ENCODE assay signal across 1 cellular context in the genomic region with DNA sequence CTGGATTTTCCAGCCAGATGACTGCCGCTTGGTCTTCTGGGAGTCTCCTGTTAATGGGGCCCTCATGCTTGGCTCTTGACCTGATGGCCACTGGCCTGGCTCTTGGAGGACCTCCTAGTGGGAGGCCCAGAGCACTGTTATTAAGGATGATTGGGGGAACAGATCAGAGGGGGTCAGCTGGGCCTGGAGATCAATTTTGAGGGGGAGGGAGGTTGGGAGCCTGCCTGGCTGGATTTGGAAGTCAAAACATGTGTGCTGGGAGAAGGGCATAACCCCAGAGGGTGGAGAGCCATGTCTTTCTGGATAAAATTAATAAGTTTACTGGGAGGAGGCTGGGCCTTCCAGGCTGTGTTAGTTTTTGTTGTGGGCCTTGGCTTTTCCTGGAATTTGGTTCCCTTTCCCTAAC.
TF ChIP-seq lines count a peak whose summit lies in the region.

No MANE protein-coding gene starts in this region.

TF ChIP-seq in HCT116, 20 proteins besides CTCF, POLR2A, EP300 and RAD21 (continued from another document):
- TF ChIP-seq, protein P1, sequence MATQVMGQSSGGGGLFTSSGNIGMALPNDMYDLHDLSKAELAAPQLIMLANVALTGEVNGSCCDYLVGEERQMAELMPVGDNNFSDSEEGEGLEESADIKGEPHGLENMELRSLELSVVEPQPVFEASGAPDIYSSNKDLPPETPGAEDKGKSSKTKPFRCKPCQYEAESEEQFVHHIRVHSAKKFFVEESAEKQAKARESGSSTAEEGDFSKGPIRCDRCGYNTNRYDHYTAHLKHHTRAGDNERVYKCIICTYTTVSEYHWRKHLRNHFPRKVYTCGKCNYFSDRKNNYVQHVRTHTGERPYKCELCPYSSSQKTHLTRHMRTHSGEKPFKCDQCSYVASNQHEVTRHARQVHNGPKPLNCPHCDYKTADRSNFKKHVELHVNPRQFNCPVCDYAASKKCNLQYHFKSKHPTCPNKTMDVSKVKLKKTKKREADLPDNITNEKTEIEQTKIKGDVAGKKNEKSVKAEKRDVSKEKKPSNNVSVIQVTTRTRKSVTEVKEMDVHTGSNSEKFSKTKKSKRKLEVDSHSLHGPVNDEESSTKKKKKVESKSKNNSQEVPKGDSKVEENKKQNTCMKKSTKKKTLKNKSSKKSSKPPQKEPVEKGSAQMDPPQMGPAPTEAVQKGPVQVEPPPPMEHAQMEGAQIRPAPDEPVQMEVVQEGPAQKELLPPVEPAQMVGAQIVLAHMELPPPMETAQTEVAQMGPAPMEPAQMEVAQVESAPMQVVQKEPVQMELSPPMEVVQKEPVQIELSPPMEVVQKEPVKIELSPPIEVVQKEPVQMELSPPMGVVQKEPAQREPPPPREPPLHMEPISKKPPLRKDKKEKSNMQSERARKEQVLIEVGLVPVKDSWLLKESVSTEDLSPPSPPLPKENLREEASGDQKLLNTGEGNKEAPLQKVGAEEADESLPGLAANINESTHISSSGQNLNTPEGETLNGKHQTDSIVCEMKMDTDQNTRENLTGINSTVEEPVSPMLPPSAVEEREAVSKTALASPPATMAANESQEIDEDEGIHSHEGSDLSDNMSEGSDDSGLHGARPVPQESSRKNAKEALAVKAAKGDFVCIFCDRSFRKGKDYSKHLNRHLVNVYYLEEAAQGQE (IDR thresholded peaks at IDR 0.05; ENCODE audit: low read depth), result no peak
- TF ChIP-seq TCF7L2 (IDR thresholded peaks at IDR 0.05; ENCODE audit: borderline replicate concordance, extremely low read depth, insufficient read depth, insufficient read length) (no peak), POLR2AphosphoS5 (IDR thresholded peaks at IDR 0.05; ENCODE audit: low read depth, low read length) (no peak), EGR1 (IDR thresholded peaks at IDR 0.05; ENCODE audit: low read depth) (no peak), EZH2phosphoT487 (IDR thresholded peaks at IDR 0.05; ENCODE audit: borderline replicate concordance) (no peak), CBX3 (IDR thresholded peaks at IDR 0.05; ENCODE audit: low read depth) (no peak), JUND (IDR thresholded peaks at IDR 0.05) (no peak), CEBPB (IDR thresholded peaks at IDR 0.05; ENCODE audit: low read depth) (no peak)
